ENCODE assay signal across 8 cellular contexts in the genomic region with DNA sequence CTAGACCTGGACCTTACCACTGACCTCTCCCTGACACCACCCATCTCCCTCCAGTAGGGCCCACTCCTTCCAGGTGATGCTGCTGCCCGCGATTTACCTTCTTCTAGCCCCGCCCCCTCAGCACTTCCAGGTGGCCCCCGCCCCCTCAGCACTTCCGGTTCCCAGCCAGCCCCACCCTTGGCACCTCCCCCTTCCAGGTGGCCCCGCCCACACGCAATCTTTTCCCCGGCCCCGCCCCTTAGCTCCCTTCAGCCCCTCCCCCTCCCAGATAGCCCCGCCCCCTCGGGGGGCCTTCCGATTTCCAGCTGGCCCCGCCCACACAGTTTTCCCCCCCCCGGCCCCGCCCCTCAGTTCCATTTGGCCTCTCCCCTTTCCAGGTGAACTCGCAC. TPM values are rescaled to one million over a fixed set of nuclear protein-coding genes. Genes with fewer than 3 reads are reported as not detected.
DNase-seq lines count a peak whose midpoint lies in the region; ATAC-seq, FAIRE-seq and TF ChIP-seq lines count a peak whose summit lies in the region.

No MANE protein-coding gene starts in this region.

- no peak for FAIRE-seq in pancreas (lab: Jason Lieb, UNC)

- CTCF ChIA-PET in activated naive CD4-positive, alpha-beta T cell treated with anti-CD3 and anti-CD28 coated beads, Interleukin-2, amount 10 ng/mL, durations not matched to agents 7 days and 5 days (lab: Charles Lee), result interaction anchor here (1.0 kb wide), 1 partner anchor 25 kb away, joined by 3 read pairs; no protein-coding TSS in a partner anchor

- peak overlapping the region; percentile 99 for H3K27ac Mint-ChIP-seq in activated naive CD4-positive, alpha-beta T cell treated with anti-CD3 and anti-CD28 coated beads, Interleukin-2, amount 10 ng/mL, durations not matched to agents 7 days and 5 days
- peak overlapping the region; percentile 59 for H3K27ac Mint-ChIP-seq in glutamatergic neuron (ENCODE audit: unreplicated experiment)

- H3K36me3 ChIP-seq in pancreas (peaks cover 0 to 8% (median 0%) of the 10 kb centered on the region in 3 donors), tibial artery (peaks cover 4 to 24% (median 15%) of the 10 kb centered on the region in 3 donors)

- H3K4me3 ChIP-seq in pancreas, result peak overlapping the region; percentile 74 to 91 (median 84)
- H3K4me3 ChIP-seq in tibial artery, result peak overlapping the region; percentile 83 to 84

- TF ChIP-seq CTCF in glutamatergic neuron (IDR thresholded peaks at IDR 0.05; ENCODE audit: partially characterized antibody, unreplicated experiment) (no peak), pancreas (IDR thresholded peaks at IDR 0.05) (no peak), tibial artery (IDR thresholded peaks at IDR 0.05) (no peak)

- intact Hi-C loops in pancreas (cut with DNase I), result no loop called here
- intact Hi-C loops in tibial artery (cut with DNase I; ENCODE audit: low total_unique reads), result no loop called here

- H3K27ac ChIP-seq in pancreas, result peak overlapping the region; percentile 86 to 96 (median 91)
- H3K27ac ChIP-seq in tibial artery, result peak overlapping the region; percentile 86 to 89

- H3K4me1 Mint-ChIP-seq in activated naive CD4-positive, alpha-beta T cell treated with anti-CD3 and anti-CD28 coated beads, Interleukin-2, amount 10 ng/mL, durations not matched to agents 7 days and 5 days, result peaks cover 45% of the 10 kb centered on the region
- peaks cover 3% of the 10 kb centered on the region for H3K4me1 Mint-ChIP-seq in glutamatergic neuron (ENCODE audit: low read depth, unreplicated experiment)

- H3K27me3 Mint-ChIP-seq in activated naive CD4-positive, alpha-beta T cell treated with anti-CD3 and anti-CD28 coated beads, Interleukin-2, amount 10 ng/mL, durations not matched to agents 7 days and 5 days, result no peaks in the 10 kb centered on the region
- peaks cover 9% of the 10 kb centered on the region for H3K27me3 Mint-ChIP-seq in glutamatergic neuron (ENCODE audit: unreplicated experiment)

- H3K4me3 Mint-ChIP-seq in activated naive CD4-positive, alpha-beta T cell treated with anti-CD3 and anti-CD28 coated beads, Interleukin-2, amount 10 ng/mL, durations not matched to agents 7 days and 5 days, result peak overlapping the region; percentile 100
- H3K4me3 Mint-ChIP-seq in glutamatergic neuron (ENCODE audit: unreplicated experiment), result peak overlapping the region; percentile 97

- H3K36me3 Mint-ChIP-seq in activated naive CD4-positive, alpha-beta T cell treated with anti-CD3 and anti-CD28 coated beads, Interleukin-2, amount 10 ng/mL, durations not matched to agents 7 days and 5 days, result peaks cover 26% of the 10 kb centered on the region
- H3K36me3 Mint-ChIP-seq in glutamatergic neuron (ENCODE audit: unreplicated experiment), result peaks cover 5% of the 10 kb centered on the region

- peaks cover 0 to 8% (median 0%) of the 10 kb centered on the region in 3 donors for H3K4me1 ChIP-seq in pancreas
- peaks cover 0 to 19% (median 17%) of the 10 kb centered on the region in 4 donors for H3K4me1 ChIP-seq in tibial artery

- DNase-seq in AG20443 (ENCODE audit: low spot score) (peak; percentile 94), M059J (ENCODE audit: low read depth) (peak; percentile 43), SK-N-DZ (ENCODE audit: low spot score) (peak; percentile 18), glutamatergic neuron (peak; percentile 88), pancreas (peak; percentile 71 to 97 (median 91)), tibial artery (peak; percentile 45 to 76)
- DNase-seq in activated naive CD4-positive, alpha-beta T cell treated with anti-CD3 and anti-CD28 coated beads, Interleukin-2, amount 10 ng/mL, durations not matched to agents 7 days and 5 days, result peak; percentile 93

- ATAC-seq in GM21381 (IDR thresholded peaks at IDR 0.05; ENCODE audit: unreplicated experiment) (peak; percentile 20), pancreas (peak; percentile 68 to 86 (median 78))

- no peaks in the 10 kb centered on the region for H3K9me3 Mint-ChIP-seq in activated naive CD4-positive, alpha-beta T cell treated with anti-CD3 and anti-CD28 coated beads, Interleukin-2, amount 10 ng/mL, durations not matched to agents 7 days and 5 days
- peaks cover 4% of the 10 kb centered on the region for H3K9me3 Mint-ChIP-seq in glutamatergic neuron (ENCODE audit: unreplicated experiment)

- WGBS in pancreas, 2 donors, result 2 to 4% methylated on average over 15 to 16 of the region's 16 CpGs

- H3K9me3 ChIP-seq in pancreas, result no peaks in the 10 kb centered on the region
- H3K9me3 ChIP-seq in tibial artery, result no peaks in the 10 kb centered on the region

- H3K27me3 ChIP-seq in pancreas (no peaks in the 10 kb centered on the region), tibial artery (no peaks in the 10 kb centered on the region)

RNA-seq across cellular contexts. Expression of a gene that starts 0.6 kb away (rescaled TPM):
- total RNA-seq in M059J (2014; rRNA removed; shearing (Covaris generic)), result 36.4 and 55.9 TPM in 2 replicates
- 41.8 and 47.7 TPM in 2 replicates for polyA plus RNA-seq in SK-N-DZ (2014; cell fraction: cytosol; rRNA removed)
- 91.8 and 130 TPM in 2 replicates for polyA plus RNA-seq in SK-N-DZ (2014; cell fraction: nucleus; rRNA removed)
- total RNA-seq in glutamatergic neuron (ENCODE audit: unreplicated experiment), result 16.9 TPM
- 10 to 100 TPM; 10.1 to 23.5 (median 17.0) TPM for total RNA-seq in pancreas
- polyA plus RNA-seq in pancreas, result 10 to 100 TPM; 42.1 to 78.8 TPM

RNA-seq across cellular contexts. Expression of a gene that starts 0.9 kb away (rescaled TPM):
- 0.52 and 1.6 TPM in 2 replicates for total RNA-seq in M059J (2014; rRNA removed; shearing (Covaris generic))
- polyA plus RNA-seq in SK-N-DZ (2014; cell fraction: cytosol; rRNA removed), result 0.38 and 0.41 TPM in 2 replicates
- 0.67 and 1.7 TPM in 2 replicates for polyA plus RNA-seq in SK-N-DZ (2014; cell fraction: nucleus; rRNA removed)
- total RNA-seq in glutamatergic neuron (ENCODE audit: unreplicated experiment) (6.7 TPM), pancreas (1 to 10 TPM; 2.8 to 5.9 (median 4.0) TPM)
- 1 to 10 TPM; 3.1 to 4.3 TPM for polyA plus RNA-seq in pancreas

RNA-seq across cellular contexts. Expression of a gene that starts 59.0 kb away (rescaled TPM):
- 14.7 and 22.8 TPM in 2 replicates for total RNA-seq in M059J (2014; rRNA removed; shearing (Covaris generic))
- polyA plus RNA-seq in SK-N-DZ (2014; cell fraction: cytosol; rRNA removed), result 0.96 TPM in 1 of 2 replicates, not detected in the other
- polyA plus RNA-seq in SK-N-DZ (2014; cell fraction: nucleus; rRNA removed), result not detected in 2 replicates
- 2.5 TPM for total RNA-seq in glutamatergic neuron (ENCODE audit: unreplicated experiment)
- 10 to 100 TPM in 3 of 6 donors, 1 to 10 TPM in 3; 2.9 to 13.6 (median 9.0) TPM for total RNA-seq in pancreas
- polyA plus RNA-seq in pancreas, result 10 to 100 TPM; 14.9 to 21.7 TPM

Comparison
In these comparisons a context has a peak if more than half of its experiments do, and no peak if none do; other contexts are left out.
1. Peak in every context shown above with its lines: DNase-seq, ATAC-seq, H3K4me3 ChIP-seq and H3K27ac ChIP-seq.
2. DNase-seq: peak in every context shown above with its lines; median percentile 94 in AG20443; 93 in activated naive CD4-positive, alpha-beta T cell treated with anti-CD3 and anti-CD28 coated beads, Interleukin-2, amount 10 ng/mL, durations not matched to agents 7 days and 5 days; 91 in pancreas; 88 in glutamatergic neuron; 60 in tibial artery; 43 in M059J; 18 in SK-N-DZ.